ENCODE assay signal across 8 cellular contexts in the genomic region with DNA sequence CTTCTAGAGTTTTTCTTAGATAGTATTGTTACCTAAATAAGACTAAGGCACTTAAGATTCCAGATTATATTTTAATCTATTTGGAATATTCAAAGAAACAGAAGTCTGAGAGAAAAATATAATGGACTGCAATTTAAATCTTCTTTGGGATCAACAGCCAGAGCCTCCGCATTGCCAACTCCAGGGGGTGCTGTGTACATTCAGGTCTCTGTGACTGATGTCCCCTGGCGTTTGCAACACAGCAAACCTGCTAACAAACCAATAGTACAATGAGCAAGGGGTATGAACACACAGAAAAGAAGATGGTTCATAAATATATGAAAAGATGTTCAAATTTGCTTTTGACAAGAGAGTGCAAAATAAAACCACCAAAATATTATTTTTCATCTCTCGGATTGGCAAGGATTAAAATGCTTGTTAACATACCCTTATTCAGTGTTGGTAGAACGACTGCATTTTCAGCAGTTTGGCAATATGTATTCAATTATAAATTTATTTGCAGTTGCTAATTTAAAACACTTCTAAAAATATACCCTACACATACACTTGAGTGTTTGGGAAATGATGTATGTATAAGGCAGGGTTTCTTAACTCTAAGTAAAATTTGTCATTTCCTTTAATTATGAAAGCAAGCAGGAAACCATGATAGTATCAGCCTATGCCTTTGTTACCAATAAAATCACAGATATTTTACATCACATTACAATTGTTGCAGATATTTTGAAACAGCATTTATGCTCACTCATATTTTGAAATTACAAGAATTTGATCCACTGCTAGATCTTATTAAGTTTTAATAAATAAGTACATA. TPM values are rescaled to one million over a fixed set of nuclear protein-coding genes. Genes with fewer than 3 reads are reported as not detected.
DNase-seq lines count a peak whose midpoint lies in the region; ATAC-seq, FAIRE-seq and TF ChIP-seq lines count a peak whose summit lies in the region.

No MANE protein-coding gene starts in this region.

- H3K4me2 ChIP-seq in OCI-LY7 (ENCODE audit: low read length), result no peak overlapping the region

- H3K4me3 ChIP-seq in OCI-LY7 (ENCODE audit: low read depth, low read length, poor library complexity, severe bottlenecking), result no peak overlapping the region
- H3K4me3 ChIP-seq in bronchial epithelial cell (ENCODE audit: low read depth, low read length), result no peak overlapping the region

- DNase-seq in GDM1 (lab: John Stamatoyannopoulos, UW) (peak; percentile 62), KBM-7 (peak; percentile 57), OCI-LY7 (ENCODE audit: low spot score) (peak; percentile 36), bronchial epithelial cell (ENCODE audit: low read depth) (peak; percentile 80), kidney glomerular epithelial cell (lab: John Stamatoyannopoulos, UW) (peak; percentile 84)
- DNase-seq in stimulated activated effector memory CD8-positive, alpha-beta T cell treated with anti-CD3 and anti-CD28 coated beads, Interleukin-12 subunit alpha, Interleukin-12 subunit beta, amount 100 ng/mL, for 72 hours (ENCODE audit: low spot score in 2 of 2), result no peak

- H3K27ac Mint-ChIP-seq in stimulated activated effector memory CD8-positive, alpha-beta T cell treated with anti-CD3 and anti-CD28 coated beads, Interleukin-12 subunit alpha, Interleukin-12 subunit beta, amount 100 ng/mL, for 72 hours, result no peak overlapping the region

- H3K36me3 Mint-ChIP-seq in stimulated activated effector memory CD8-positive, alpha-beta T cell treated with anti-CD3 and anti-CD28 coated beads, Interleukin-12 subunit alpha, Interleukin-12 subunit beta, amount 100 ng/mL, for 72 hours, result no peaks in the 10 kb centered on the region

- FAIRE-seq in bronchial epithelial cell (lab: Jason Lieb, UNC), result no peak

- peak; percentile 85 for TF ChIP-seq CTCF in OCI-LY7 (conservative IDR thresholded peaks at IDR 0.05; ENCODE audit: low read length)
- peak; percentile 84 for TF ChIP-seq CTCF in bronchial epithelial cell (IDR thresholded peaks at IDR 0.05; ENCODE audit: insufficient read depth, low read length, severe bottlenecking)

- no peaks in the 10 kb centered on the region for H3K79me2 ChIP-seq in OCI-LY7 (ENCODE audit: insufficient read depth, low read depth, low read length)

- BruUV-seq in OCI-LY7 (replicated peaks; lab: Mats Ljungman, UMichigan), result no TSS peak

- ATAC-seq in GM21576 (IDR thresholded peaks at IDR 0.05; ENCODE audit: unreplicated experiment) (peak; percentile 86), GM18873 (IDR thresholded peaks at IDR 0.05; ENCODE audit: low FRiP score, unreplicated experiment) (no peak)
- ATAC-seq in stimulated activated effector memory CD8-positive, alpha-beta T cell treated with anti-CD3 and anti-CD28 coated beads, Interleukin-12 subunit alpha, Interleukin-12 subunit beta, amount 100 ng/mL, for 72 hours, result peak; percentile 60

- no peak overlapping the region for H3K27ac ChIP-seq in OCI-LY7 (ENCODE audit: low read depth, low read length, poor library complexity, severe bottlenecking)

- H3K36me3 ChIP-seq in OCI-LY7 (ENCODE audit: insufficient read depth, low read length) (no peaks in the 10 kb centered on the region), bronchial epithelial cell (ENCODE audit: control insufficient read depth, insufficient read depth, low read length) (no peaks in the 10 kb centered on the region)

- H3K9me2 ChIP-seq in OCI-LY7 (ENCODE audit: insufficient read depth, low read length), result no peaks in the 10 kb centered on the region

- POLR2A ChIA-PET in OCI-LY7 (lab: Charles Lee), result no interaction called here

- no peak overlapping the region for H3K4me3 Mint-ChIP-seq in stimulated activated effector memory CD8-positive, alpha-beta T cell treated with anti-CD3 and anti-CD28 coated beads, Interleukin-12 subunit alpha, Interleukin-12 subunit beta, amount 100 ng/mL, for 72 hours

- intact Hi-C loops in OCI-LY7 (cut with micrococcal nuclease; ENCODE audit: unreplicated experiment), result loop anchor here (5.0 kb wide), 1 partner anchor 89 kb away; no protein-coding TSS in a partner anchor

- CTCF ChIA-PET in OCI-LY7 (lab: Charles Lee; ENCODE audit: unreplicated experiment), result no interaction called here

- in situ Hi-C loops in KBM-7 (cut with MboI; ENCODE audit: low pct_unique_long_range_greater_than_20kb, low sequenced_read_pairs), result loop anchor here (10.0 kb wide), 1 partner anchor 91 kb away; no protein-coding TSS in a partner anchor

- H3K9me3 Mint-ChIP-seq in stimulated activated effector memory CD8-positive, alpha-beta T cell treated with anti-CD3 and anti-CD28 coated beads, Interleukin-12 subunit alpha, Interleukin-12 subunit beta, amount 100 ng/mL, for 72 hours, result no peaks in the 10 kb centered on the region

- no peaks in the 10 kb centered on the region for H3K27me3 ChIP-seq in bronchial epithelial cell (ENCODE audit: control insufficient read depth, insufficient read depth, low read length)

- H2AFZ ChIP-seq in OCI-LY7 (ENCODE audit: low read length), result no peak overlapping the region

- no peaks in the 10 kb centered on the region for H3K4me1 Mint-ChIP-seq in stimulated activated effector memory CD8-positive, alpha-beta T cell treated with anti-CD3 and anti-CD28 coated beads, Interleukin-12 subunit alpha, Interleukin-12 subunit beta, amount 100 ng/mL, for 72 hours

- H3K9me3 ChIP-seq in OCI-LY7 (ENCODE audit: low read length), result no peaks in the 10 kb centered on the region

- H4K20me1 ChIP-seq in OCI-LY7 (ENCODE audit: insufficient read depth, low read length), result no peaks in the 10 kb centered on the region

- H3K4me1 ChIP-seq in OCI-LY7 (ENCODE audit: insufficient read depth, low read length, poor library complexity, severe bottlenecking), result no peaks in the 10 kb centered on the region

RNA-seq across cellular contexts. Expression of gene TM4SF1, which starts 16.1 kb away (rescaled TPM):
- not detected in 2 replicates for total RNA-seq in OCI-LY7 (2014; rRNA removed; shearing (Covaris generic))
- not detected in 2 replicates for total RNA-seq in OCI-LY7 (2022)
- total RNA-seq in bronchial epithelial cell, result 23.2 and 63.9 TPM in 2 replicates

Comparison
In these comparisons a context has a peak if more than half of its experiments do, and no peak if none do; other contexts are left out.
1. DNase-seq: peak in GDM1 (single experiment), KBM-7 (single experiment), OCI-LY7 (single experiment), bronchial epithelial cell (single experiment) and kidney glomerular epithelial cell (single experiment); none in stimulated activated effector memory CD8-positive, alpha-beta T cell treated with anti-CD3 and anti-CD28 coated beads, Interleukin-12 subunit alpha, Interleukin-12 subunit beta, amount 100 ng/mL, for 72 hours (0 of 2).
2. RNA of gene TM4SF1, which starts 16.1 kb away (total RNA-seq): 23.2 to 63.9 TPM in bronchial epithelial cell; not detected in OCI-LY7; every median in the first group is over 10 times any median in the second.